In the genomic region with DNA sequence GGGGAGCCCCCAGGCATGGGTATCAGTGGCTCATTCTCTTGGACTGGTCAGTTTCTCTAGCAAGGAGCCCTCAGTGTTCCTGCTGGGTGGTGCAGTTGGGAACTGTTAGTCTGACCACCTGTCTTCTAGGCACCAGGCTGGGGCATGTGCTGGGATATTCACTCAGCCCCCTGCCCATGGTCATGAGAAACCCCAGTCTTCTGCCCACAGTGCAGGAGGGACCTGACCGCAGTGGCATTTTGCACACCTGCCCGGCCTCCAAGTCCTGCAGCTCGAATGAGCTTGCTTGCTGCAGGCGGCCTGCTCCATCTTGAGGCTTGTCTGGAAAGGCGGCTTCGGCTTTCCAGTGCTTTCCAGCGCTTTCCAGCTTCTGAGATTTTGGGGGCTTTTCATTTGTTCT, we compare ENCODE assay signal across 16 cellular contexts.
"Had no signal": no experiment of that assay in that cellular context is flagged by ENCODE, and none has a peak within 500 bp of the region (broad histone marks: within the 10 kb centered on the region; RNA-seq: fewer than 3 reads in every experiment).

No MANE protein-coding gene starts in this region.

- H3K9me3 ChIP-seq: left ventricle myocardium inferior, right atrium auricular region had no signal

- H3K4me1 ChIP-seq: foreskin keratinocyte had no signal

- H3K36me3 ChIP-seq: left ventricle myocardium inferior, right atrium auricular region had no signal

- DNase-seq: effector CD4-positive, alpha-beta T cell; endodermal cell; erythroblast; foreskin keratinocyte; kidney; left cardiac atrium; left ventricle myocardium inferior; mesendoderm; naive B cell; small intestine; stimulated activated CD4-positive, alpha-beta T cell treated with anti-CD3 and anti-CD28 coated beads, Interleukin-2, amount 100 ng/mL, for 48 hours; stimulated activated naive CD4-positive, alpha-beta T cell treated with Interleukin-2 at 50 U/mL for 16 hours; trophoblast cell had no signal

- H3K4me3 ChIP-seq: coronary artery, left ventricle myocardium inferior, lung, right atrium auricular region had no signal

- H3K27me3 ChIP-seq: foreskin keratinocyte, right atrium auricular region had no signal

- H3K27ac ChIP-seq: coronary artery, foreskin keratinocyte, left ventricle myocardium inferior, right atrium auricular region had no signal

- ATAC-seq: foreskin keratinocyte, left cardiac atrium had no signal
